Comparison of ENCODE assay signal across 9 cellular contexts in genomic region chr2:85792783-85793441, GRCh38. TPM values are rescaled to one million over a fixed set of nuclear protein-coding genes. Genes with fewer than 3 reads are reported as not detected.
DNase-seq lines count a peak whose midpoint lies in the region; ATAC-seq lines count a peak whose summit lies in the region.
"Had no signal": no experiment of that assay in that cellular context is flagged by ENCODE, and none has a peak within 500 bp of the region (broad histone marks: within the 10 kb centered on the region; RNA-seq: fewer than 3 reads in every experiment).

No MANE protein-coding gene starts in this region.

- peaks cover 67% of the 10 kb centered on the region for H3K4me1 ChIP-seq in SJSA1 (replicated peaks)

- no peak for ATAC-seq in HG02623 (IDR thresholded peaks at IDR 0.05; ENCODE audit: unreplicated experiment)

- H3K4me3 ChIP-seq in SJSA1, result no peak overlapping the region

- peak overlapping the region; percentile 38 for H3K27ac ChIP-seq in SJSA1

- H3K36me3 ChIP-seq in SJSA1, result no peaks in the 10 kb centered on the region; the same call in none of the 2 replicates

- DNase-seq in EL (peak; percentile 81), SJSA1 (ENCODE audit: low read depth in 1 of 2, low spot score in 2 of 2) (peak; percentile 60 to 69), fibroblast of the conjunctiva (ENCODE audit: low read depth) (peak; percentile 65), pulmonary artery endothelial cell (ENCODE audit: low read depth, low spot score) (peak; percentile 60), COR-L47 (lab: John Stamatoyannopoulos, UW) (no peak), OCI-M1 (lab: John Stamatoyannopoulos, UW) (no peak)
- DNase-seq in activated T-cell treated with anti-CD3 and anti-CD28 coated beads, Interleukin-2, amount 50 U/mL, for 1 hour, result no peak
- DNase-seq: activated B cell treated with CpG ODN at 0.5 μM for 24 hours had no signal

- no peaks in the 10 kb centered on the region for H3K9me3 ChIP-seq in SJSA1 (replicated peaks)

- no peaks in the 10 kb centered on the region for H3K27me3 ChIP-seq in SJSA1 (replicated peaks)

RNA-seq across cellular contexts. Expression of gene ATOH8, which starts 39.1 kb away (rescaled TPM):
- 9.8 and 16.4 TPM in 2 replicates for total RNA-seq in SJSA1 (2014; rRNA removed; shearing (Covaris generic))
- total RNA-seq in pulmonary artery endothelial cell, result 5.7 and 23.8 TPM in 2 replicates
- total RNA-seq: activated B cell treated with CpG ODN at 0.5 μM for 24 hours had no signal

Comparison
In these comparisons a context has a peak if more than half of its experiments do, and no peak if none do; other contexts are left out.
1. DNase-seq: peak in EL (single experiment), SJSA1 (2 of 2), fibroblast of the conjunctiva (single experiment) and pulmonary artery endothelial cell (single experiment); none in activated T-cell treated with anti-CD3 and anti-CD28 coated beads, Interleukin-2, amount 50 U/mL, for 1 hour (single experiment), COR-L47 (single experiment) and OCI-M1 (single experiment).